Comparison of ENCODE assay signal across 8 cellular contexts in genomic region chr3:155743616-155744015, GRCh38. TPM values are rescaled to one million over a fixed set of nuclear protein-coding genes. Genes with fewer than 3 reads are reported as not detected.
DNase-seq lines count a peak whose midpoint lies in the region; ATAC-seq and TF ChIP-seq lines count a peak whose summit lies in the region.

No MANE protein-coding gene starts in this region.

- H3K27ac Mint-ChIP-seq in activated naive CD4-positive, alpha-beta T cell treated with anti-CD3 and anti-CD28 coated beads, Interleukin-2, amount 10 ng/mL, durations not matched to agents 7 days and 5 days = no peak overlapping the region

- peak overlapping the region; percentile 77 for H3K4me3 Mint-ChIP-seq in activated naive CD4-positive, alpha-beta T cell treated with anti-CD3 and anti-CD28 coated beads, Interleukin-2, amount 10 ng/mL, durations not matched to agents 7 days and 5 days

- TF ChIP-seq RAD21 in liver (IDR thresholded peaks at IDR 0.05) = no peak

- H3K27me3 ChIP-seq in adipocyte (replicated peaks; ENCODE audit: control insufficient read depth, insufficient read depth, low read length) = peaks cover 2% of the 10 kb centered on the region
- H3K27me3 ChIP-seq in liver (ENCODE audit: control insufficient read depth in 4 of 4, insufficient read depth in 4 of 4, low read length in 3 of 4) = no peaks in the 10 kb centered on the region
- peaks cover 0 to 9% (median 4%) of the 10 kb centered on the region in 4 donors for H3K27me3 ChIP-seq in upper lobe of left lung

- no peaks in the 10 kb centered on the region for H3K36me3 Mint-ChIP-seq in activated naive CD4-positive, alpha-beta T cell treated with anti-CD3 and anti-CD28 coated beads, Interleukin-2, amount 10 ng/mL, durations not matched to agents 7 days and 5 days

- H3K9me3 ChIP-seq in adipocyte (ENCODE audit: control insufficient read depth, low read length) (no peaks in the 10 kb centered on the region), liver (ENCODE audit: control insufficient read depth in 4 of 4, low read length in 3 of 4) (no peaks in the 10 kb centered on the region), upper lobe of left lung (no peaks in the 10 kb centered on the region)

- no peak for ATAC-seq in upper lobe of left lung (ENCODE audit: low FRiP score in 2 of 2)
- no peak for ATAC-seq in left lobe of liver
- ATAC-seq in HG03521 (IDR thresholded peaks at IDR 0.05; ENCODE audit: unreplicated experiment) = no peak

- CTCF ChIA-PET in activated naive CD4-positive, alpha-beta T cell treated with anti-CD3 and anti-CD28 coated beads, Interleukin-2, amount 10 ng/mL, durations not matched to agents 7 days and 5 days (lab: Charles Lee) = no interaction called here

- TF ChIP-seq CTCF in liver (IDR thresholded peaks at IDR 0.05; ENCODE audit: low read depth, low read length, missing input control) (no peak), upper lobe of left lung (IDR thresholded peaks at IDR 0.05) (no peak)

- no peak for TF ChIP-seq EP300 in upper lobe of left lung (IDR thresholded peaks at IDR 0.05)

- no peaks in the 10 kb centered on the region for H3K9me3 Mint-ChIP-seq in activated naive CD4-positive, alpha-beta T cell treated with anti-CD3 and anti-CD28 coated beads, Interleukin-2, amount 10 ng/mL, durations not matched to agents 7 days and 5 days

- peak overlapping the region; percentile 84 for H3K4me3 ChIP-seq in adipocyte (ENCODE audit: low read length)
- H3K4me3 ChIP-seq in liver (ENCODE audit: low read depth in 1 of 3, low read length in 3 of 3) = peak overlapping the region; percentile 61 to 77 (median 62)
- peak overlapping the region in 3 of 4 donors; percentile 51 to 67 (median 63) for H3K4me3 ChIP-seq in upper lobe of left lung

- TF ChIP-seq POLR2A in upper lobe of left lung (IDR thresholded peaks at IDR 0.05) = no peak

- no peak for DNase-seq in activated naive CD4-positive, alpha-beta T cell treated with anti-CD3 and anti-CD28 coated beads, Interleukin-2, amount 10 ng/mL, durations not matched to agents 7 days and 5 days
- no peak for DNase-seq in activated naive CD4-positive, alpha-beta T cell (lab: John Stamatoyannopoulos, UW)
- DNase-seq in adipocyte (ENCODE audit: low read depth) (no peak), upper lobe of left lung (no peak), left lobe of liver (ENCODE audit: low spot score) (no peak), globus pallidus (ENCODE audit: low spot score) (no peak)

- peaks cover 81% of the 10 kb centered on the region for H3K27me3 Mint-ChIP-seq in activated naive CD4-positive, alpha-beta T cell treated with anti-CD3 and anti-CD28 coated beads, Interleukin-2, amount 10 ng/mL, durations not matched to agents 7 days and 5 days

- H3K9ac ChIP-seq in adipocyte (ENCODE audit: low read length) (peak overlapping the region; percentile 62), liver (ENCODE audit: low read depth in 1 of 2, low read length in 2 of 2) (peak overlapping the region; percentile 28 to 61)

- peaks cover 21% of the 10 kb centered on the region for H3K4me1 Mint-ChIP-seq in activated naive CD4-positive, alpha-beta T cell treated with anti-CD3 and anti-CD28 coated beads, Interleukin-2, amount 10 ng/mL, durations not matched to agents 7 days and 5 days

- H3K27ac ChIP-seq in liver (ENCODE audit: low read depth in 1 of 2, low read length in 2 of 2) = no peak overlapping the region
- peak overlapping the region; percentile 54 to 80 (median 68) for H3K27ac ChIP-seq in upper lobe of left lung

- peaks cover 26% of the 10 kb centered on the region for H3K4me1 ChIP-seq in adipocyte (ENCODE audit: control insufficient read depth, insufficient read depth, low read length)
- peaks cover 0 to 16% (median 8%) of the 10 kb centered on the region in 4 donors for H3K4me1 ChIP-seq in liver (ENCODE audit: control insufficient read depth in 4 of 4, insufficient read depth in 4 of 4, low read length in 3 of 4)
- H3K4me1 ChIP-seq in upper lobe of left lung = peaks cover 16 to 23% (median 21%) of the 10 kb centered on the region in 4 donors

- whole genome bisulfite sequencing in liver = 13% methylated on average over 8 of the region's 8 CpGs
- WGBS in upper lobe of left lung, 2 donors = 9 to 10% methylated on average over 8 of the region's 8 CpGs

- no peaks in the 10 kb centered on the region for H3K36me3 ChIP-seq in adipocyte (ENCODE audit: control insufficient read depth, insufficient read depth, low read length, severe bottlenecking)
- H3K36me3 ChIP-seq in liver (ENCODE audit: control insufficient read depth in 4 of 4, insufficient read depth in 3 of 4, low read depth in 1 of 4, low read length in 3 of 4) = no peaks in the 10 kb centered on the region
- H3K36me3 ChIP-seq in upper lobe of left lung = no peaks in the 10 kb centered on the region

TF ChIP-seq in liver, 16 proteins besides CTCF, POLR2A, EP300 and RAD21:
- no peak for TF ChIP-seq SP1 (IDR thresholded peaks at IDR 0.05)
- TF ChIP-seq RXRA (IDR thresholded peaks at IDR 0.05) = no peak
- no peak for TF ChIP-seq MAX (IDR thresholded peaks at IDR 0.05)
- TF ChIP-seq FOXA1 (IDR thresholded peaks at IDR 0.05) = no peak
- no peak for TF ChIP-seq REST (IDR thresholded peaks at IDR 0.05)
- TF ChIP-seq YY1 (IDR thresholded peaks at IDR 0.05) = no peak
- TF ChIP-seq NR2F2 (IDR thresholded peaks at IDR 0.05) = no peak
- TF ChIP-seq ATF3 (IDR thresholded peaks at IDR 0.05) = no peak
- TF ChIP-seq GABPA (IDR thresholded peaks at IDR 0.05 in 1 of 2, conservative IDR thresholded peaks at IDR 0.05 in 1 of 2) = no peak
- TF ChIP-seq ZBTB33 (IDR thresholded peaks at IDR 0.05) = no peak
- no peak for TF ChIP-seq HNF4A (conservative IDR thresholded peaks at IDR 0.05)
- no peak for TF ChIP-seq TAF1 (conservative IDR thresholded peaks at IDR 0.05)
- TF ChIP-seq FOXA2 (IDR thresholded peaks at IDR 0.05) = no peak
- no peak for TF ChIP-seq EGR1 (IDR thresholded peaks at IDR 0.05; ENCODE audit: low read depth in 2 of 2)
TF ChIP-seq in liver: peak in this region for 0.

RNA-seq across cellular contexts. Expression of gene PLCH1, which starts 1.3 kb away (rescaled TPM):
- 1 to 10 TPM in 1 of 2 donors, under 1 TPM in 1; 0.33 to 1.0 TPM for total RNA-seq in liver
- under 1 TPM; 0.03 to 0.11 TPM for polyA plus RNA-seq in liver
- total RNA-seq in upper lobe of left lung = 10 to 100 TPM in 4 of 6 donors, 1 to 10 TPM in 2; 7.7 to 26.3 (median 13.6) TPM
- total RNA-seq in left lobe of liver = 0.08 TPM

Comparison
In these comparisons a context has a peak if more than half of its experiments do, and no peak if none do; other contexts are left out.
1. H3K27ac ChIP-seq: peak in upper lobe of left lung (4 of 4); none in liver (0 of 2).
2. Peak in every context shown above with its lines, with median percentiles within 50 percentile points of each other: H3K4me3 ChIP-seq.